21 cellular contexts compared by ENCODE assay signal in genomic region chr6:85977661-85978060, GRCh38.
A peak's percentile ranks its signal among the peaks of the same experiment; 100 is the strongest.
DNase-seq lines count a peak whose midpoint lies in the region; TF ChIP-seq lines count a peak whose summit lies in the region.
"Had no signal": no experiment of that assay in that cellular context is flagged by ENCODE, and none has a peak within 500 bp of the region (broad histone marks: within the 10 kb centered on the region; RNA-seq: fewer than 3 reads in every experiment).

No MANE protein-coding gene starts in this region.

- peaks cover 53% of the 10 kb centered on the region for H3K9me3 Mint-ChIP-seq in endodermal cell

- H4K8ac ChIP-seq in mesendoderm (ENCODE audit: low read depth, low read length) = no peak overlapping the region

- peak; percentile 34 for DNase-seq in NCI-H510A treated with DMSO at 0.1 percent for 48 hours (lab: John Stamatoyannopoulos, UW)
- DNase-seq in NCI-H510A (lab: John Stamatoyannopoulos, UW) = no peak
- DNase-seq in endodermal cell = no peak
- peak; percentile 12 for DNase-seq in mesendoderm
- DNase-seq in H4 (ENCODE audit: low spot score) = no peak
- no peak for DNase-seq in substantia nigra (lab: John Stamatoyannopoulos, UW)
- no peak for DNase-seq in anterior cingulate cortex (lab: John Stamatoyannopoulos, UW)
- DNase-seq: 8988T; ACHN; AML-193; BE2C; CD4-positive, alpha-beta T cell; CD8-positive, alpha-beta memory T cell; DMS 273 treated with DMSO at 0.1 percent for 48 hours; DND-41; GM23248; HFFc6 had no signal

- H3K27me3 ChIP-seq in endodermal cell (ENCODE audit: control insufficient read depth, insufficient read depth, low read length, poor library complexity, severe bottlenecking) (no peaks in the 10 kb centered on the region), mesendoderm (ENCODE audit: insufficient read depth, low read length, poor library complexity) (no peaks in the 10 kb centered on the region)
- H3K27me3 ChIP-seq: BE2C; BLaER1 treated with 17β-estradiol and CSF1 and Interleukin-3, amounts not matched to agents 10 nM and 100 nM had no signal

- peak overlapping the region; percentile 35 for H2AK5ac ChIP-seq in mesendoderm (ENCODE audit: low read length)

- no peak for TF ChIP-seq CTCF in endodermal cell (conservative IDR thresholded peaks at IDR 0.05)

- peak overlapping the region; percentile 20 for H3K18ac ChIP-seq in mesendoderm (ENCODE audit: low read length)

- peaks cover 69% of the 10 kb centered on the region for H3K9me3 ChIP-seq in endodermal cell (ENCODE audit: control insufficient read depth, low read length)
- H3K9me3 ChIP-seq: A549; BE2C; BLaER1 treated with 17β-estradiol and CSF1 and Interleukin-3, amounts not matched to agents 10 nM and 100 nM; HAP-1 had no signal

- H4K5ac ChIP-seq in mesendoderm (ENCODE audit: low read length) = no peak overlapping the region

- peaks cover 23% of the 10 kb centered on the region for H3K4me1 Mint-ChIP-seq in endodermal cell
- H3K4me1 Mint-ChIP-seq: CD14-positive monocyte; CD8-positive, alpha-beta memory T cell had no signal

- H3K4me3 Mint-ChIP-seq in endodermal cell = no peak overlapping the region
- H3K4me3 Mint-ChIP-seq: CD14-positive monocyte; CD4-positive, alpha-beta T cell; CD8-positive, alpha-beta memory T cell; HFFc6 had no signal

- H3K27me3 Mint-ChIP-seq in endodermal cell (ENCODE audit: insufficient read depth) = peaks cover 4% of the 10 kb centered on the region
- H3K27me3 Mint-ChIP-seq: CD8-positive, alpha-beta memory T cell had no signal

- no peak overlapping the region for H3K4me2 ChIP-seq in mesendoderm (ENCODE audit: low read length)
- H3K4me2 ChIP-seq: A549; BLaER1 treated with 17β-estradiol and CSF1 and Interleukin-3, amounts not matched to agents 10 nM and 100 nM had no signal

- H3K4ac ChIP-seq in mesendoderm (ENCODE audit: low read depth, low read length) = peak overlapping the region; percentile 89

- no peak overlapping the region for H3K27ac ChIP-seq in endodermal cell (ENCODE audit: low read depth, low read length)
- peak overlapping the region; percentile 25 for H3K27ac ChIP-seq in mesendoderm (ENCODE audit: low read depth, low read length)
- no peak overlapping the region for H3K27ac ChIP-seq in substantia nigra (ENCODE audit: low read depth, low read length, poor library complexity, severe bottlenecking)
- H3K27ac ChIP-seq: A549; BLaER1 treated with 17β-estradiol and CSF1 and Interleukin-3, amounts not matched to agents 10 nM and 100 nM; GM23248 had no signal

- peak overlapping the region; percentile 96 for H2BK5ac ChIP-seq in mesendoderm (ENCODE audit: low read length)

- no peaks in the 10 kb centered on the region for H3K4me1 ChIP-seq in endodermal cell (ENCODE audit: control insufficient read depth, insufficient read depth, low read length)
- peaks cover 4% of the 10 kb centered on the region for H3K4me1 ChIP-seq in mesendoderm (ENCODE audit: control insufficient read depth, low read depth, low read length)
- H3K4me1 ChIP-seq: A549; BE2C; BLaER1 treated with 17β-estradiol and CSF1 and Interleukin-3, amounts not matched to agents 10 nM and 100 nM; HAP-1 had no signal

- peak overlapping the region; percentile 16 for H2BK120ac ChIP-seq in mesendoderm (ENCODE audit: low read depth, low read length)

- H3K9ac ChIP-seq in endodermal cell (ENCODE audit: extremely low read depth, low read length, poor library complexity, severe bottlenecking) (no peak overlapping the region), mesendoderm (ENCODE audit: low read length) (no peak overlapping the region)
- H3K9ac ChIP-seq: BLaER1 treated with 17β-estradiol and CSF1 and Interleukin-3, amounts not matched to agents 10 nM and 100 nM; GM23248 had no signal

- peak overlapping the region; percentile 57 for H3K27ac Mint-ChIP-seq in endodermal cell
- H3K27ac Mint-ChIP-seq: CD14-positive monocyte; CD4-positive, alpha-beta T cell; CD8-positive, alpha-beta memory T cell; HFFc6 had no signal

- no peaks in the 10 kb centered on the region for H3K79me1 ChIP-seq in mesendoderm (ENCODE audit: low read length)

- no peak overlapping the region for H2BK15ac ChIP-seq in mesendoderm (replicated peaks; ENCODE audit: low read depth)

- no peak overlapping the region for H3K4me3 ChIP-seq in endodermal cell (ENCODE audit: low read length)
- H3K4me3 ChIP-seq in mesendoderm (ENCODE audit: low read length) = no peak overlapping the region
- H3K4me3 ChIP-seq: A549; BLaER1 treated with 17β-estradiol and CSF1 and Interleukin-3, amounts not matched to agents 10 nM and 100 nM; GM23248; HAP-1 had no signal

- H3K36me3 ChIP-seq in endodermal cell (ENCODE audit: control insufficient read depth, insufficient read depth, low read length) = no peaks in the 10 kb centered on the region
- no peaks in the 10 kb centered on the region for H3K36me3 ChIP-seq in mesendoderm (ENCODE audit: control insufficient read depth, insufficient read depth, low read length)
- H3K36me3 ChIP-seq: BE2C; BLaER1 treated with 17β-estradiol and CSF1 and Interleukin-3, amounts not matched to agents 10 nM and 100 nM; HAP-1 had no signal

- H3K79me2 ChIP-seq in mesendoderm (ENCODE audit: control insufficient read depth, insufficient read depth, low read length) = no peaks in the 10 kb centered on the region

- H3K23ac ChIP-seq in mesendoderm (ENCODE audit: low read length) = no peak overlapping the region

- H3K36me3 Mint-ChIP-seq in endodermal cell (ENCODE audit: low read depth) = peaks cover 3% of the 10 kb centered on the region
- H3K36me3 Mint-ChIP-seq: CD14-positive monocyte; CD8-positive, alpha-beta memory T cell had no signal

- H3K56ac ChIP-seq in mesendoderm (ENCODE audit: low read length) = peak overlapping the region; percentile 72

Comparison
In these comparisons a context has a peak if more than half of its experiments do, and no peak if none do; other contexts are left out.
1. DNase-seq: peak in NCI-H510A treated with DMSO at 0.1 percent for 48 hours (single experiment) and mesendoderm (single experiment); none in NCI-H510A (single experiment), endodermal cell (single experiment), H4 (single experiment), substantia nigra (0 of 49) and anterior cingulate cortex (0 of 58).